In the genomic region with DNA sequence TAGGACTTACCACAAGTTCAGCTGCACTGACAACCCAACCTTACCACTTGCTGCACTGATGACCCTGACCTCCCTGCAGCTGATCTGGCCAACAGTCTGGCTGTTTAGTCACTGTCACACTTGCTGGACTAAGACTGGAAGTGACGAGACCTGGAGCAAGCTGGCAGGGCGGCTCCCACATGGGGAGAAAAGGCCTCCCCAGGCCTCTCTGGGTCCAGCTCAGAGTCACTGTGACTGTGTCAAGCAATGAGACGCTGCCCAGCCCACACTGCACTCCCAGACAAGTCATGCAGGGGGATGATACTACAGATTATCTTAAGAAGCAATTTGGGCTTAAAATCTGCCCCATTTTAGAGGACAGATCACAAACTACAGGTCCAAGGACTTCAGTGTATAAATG, we compare ENCODE assay signal across 19 cellular contexts. TPM values are rescaled to one million over a fixed set of nuclear protein-coding genes. Genes with fewer than 3 reads are reported as not detected.
"Had no signal": no experiment of that assay in that cellular context is flagged by ENCODE, and none has a peak within 500 bp of the region (broad histone marks: within the 10 kb centered on the region; RNA-seq: fewer than 3 reads in every experiment).

No MANE protein-coding gene starts in this region.

RNA-seq across cellular contexts. Expression of gene TUBA3D, which starts 5.0 kb away (rescaled TPM):
- total RNA-seq: activated B cell treated with CpG ODN at 0.5 μM for 24 hours; activated CD4-positive, alpha-beta memory T cell treated with anti-CD3 and anti-CD28 coated beads for 36 hours; activated CD4-positive, alpha-beta T cell treated with anti-CD3 and anti-CD28 coated beads, Interleukin-2, amount 10 ng/mL, durations not matched to agents 24 days and 14 days; activated CD8-positive, alpha-beta memory T cell treated with anti-CD3 and anti-CD28 coated beads for 36 hours; activated CD8-positive, alpha-beta T cell treated with anti-CD3 and anti-CD28 coated beads for 36 hours; activated naive CD4-positive, alpha-beta T cell treated with anti-CD3 and anti-CD28 coated beads for 36 hours; activated naive CD4-positive, alpha-beta T cell treated with anti-CD3 and anti-CD28 coated beads, Interleukin-2, amount 50 U/mL, for 72 hours; activated naive CD8-positive, alpha-beta T cell treated with anti-CD3 and anti-CD28 coated beads for 36 hours; activated T-cell treated with anti-CD3 and anti-CD28 coated beads, Interleukin-2, amount 50 U/mL, for 4 hours; activated T-cell treated with anti-CD3 and anti-CD28 coated beads, Interleukin-2, amount 50 U/mL, for 72 hours; activated T-helper 1 cell treated with anti-CD3 and anti-CD28 coated beads, Interleukin-12 subunit alpha, Interleukin-12 subunit beta, Interleukin-2, Interleukin-4 antibody, amounts not matched to agents 30 ng/mL and 10 ng/mL and 1 ng/mL, durations not matched to agents 14 hours and 24 hours and 36 hours; activated T-helper 17 cell treated with anti-CD3 and anti-CD28 coated beads, Interleukin-2, amount 50 U/mL, for 72 hours; ascending aorta; bronchial epithelial cell; cardiac muscle cell; T-cell; T-helper 1 cell treated with Interleukin-12 subunit alpha and Interleukin-12 subunit beta and Interleukin-4 antibody, amounts not matched to agents 30 ng/mL and 1 ng/mL, for 36 hours; T-helper 17 cell; T-helper 2 cell treated with Interferon-gamma antibody and Interleukin-4, amounts not matched to agents 100 ng/mL and 5 ng/mL, for 36 hours had no signal
